In genomic region chr7:119802147-119802546, GRCh38 we compare ENCODE assay signal across 19 cellular contexts.
DNase-seq lines count a peak whose midpoint lies in the region; ATAC-seq, FAIRE-seq and TF ChIP-seq lines count a peak whose summit lies in the region.
"Had no signal": no experiment of that assay in that cellular context is flagged by ENCODE, and none has a peak within 500 bp of the region (broad histone marks: within the 10 kb centered on the region; RNA-seq: fewer than 3 reads in every experiment).

No MANE protein-coding gene starts in this region.

- TF ChIP-seq POLR2A in heart left ventricle (IDR thresholded peaks at IDR 0.05): no peak

- no peak overlapping the region for H3K4me3 ChIP-seq in PC-3 (ENCODE audit: low read length)
- no peak overlapping the region for H3K4me3 ChIP-seq in bronchial epithelial cell (ENCODE audit: low read depth, low read length)
- H3K4me3 ChIP-seq in left lung: no peak overlapping the region
- H3K4me3 ChIP-seq in heart left ventricle: no peak overlapping the region
- H3K4me3 ChIP-seq: GM23248 had no signal

- no peak for FAIRE-seq in bronchial epithelial cell (lab: Jason Lieb, UNC)
- FAIRE-seq: A204.1, D721Med, GM12892, H54 had no signal

- intact Hi-C loops in PC-3 (cut with micrococcal nuclease) (no loop called here), left lung (cut with DNase I) (no loop called here), heart left ventricle (cut with DNase I) (no loop called here)

- WGBS in heart left ventricle, 4 donors: 60 to 78% (median 72%) methylated on average over 6 of the region's 6 CpGs

- H3K36me3 ChIP-seq in PC-3 (ENCODE audit: low read depth, low read length): no peaks in the 10 kb centered on the region
- H3K36me3 ChIP-seq in bronchial epithelial cell (ENCODE audit: control insufficient read depth, insufficient read depth, low read length): no peaks in the 10 kb centered on the region
- no peaks in the 10 kb centered on the region for H3K36me3 ChIP-seq in left lung
- no peaks in the 10 kb centered on the region for H3K36me3 ChIP-seq in heart left ventricle

- H3K4me1 ChIP-seq in PC-3 (ENCODE audit: insufficient read depth, low read length): no peaks in the 10 kb centered on the region
- H3K4me1 ChIP-seq in left lung: no peaks in the 10 kb centered on the region
- H3K4me1 ChIP-seq in heart left ventricle: no peaks in the 10 kb centered on the region

- ATAC-seq in PC-3 (no peak), left lung (peak; percentile 84), heart left ventricle (no peak), HG03097 (IDR thresholded peaks at IDR 0.05; ENCODE audit: low FRiP score, unreplicated experiment) (no peak)
- ATAC-seq: CD8-positive, alpha-beta T cell; HCT116 had no signal

- no peaks in the 10 kb centered on the region for H4K20me1 ChIP-seq in PC-3 (ENCODE audit: low read length)

- no peak overlapping the region for H3K27ac ChIP-seq in PC-3 (ENCODE audit: low read length)
- no peak overlapping the region for H3K27ac ChIP-seq in left lung
- H3K27ac ChIP-seq in heart left ventricle: no peak overlapping the region
- H3K27ac ChIP-seq: GM23248, HL-60 had no signal

- CTCF ChIA-PET in PC-3 (lab: Charles Lee): no interaction called here

- POLR2A ChIA-PET in PC-3 (lab: Charles Lee; ENCODE audit: unreplicated experiment): no interaction called here

- DNase-seq in A172 (ENCODE audit: low spot score) (peak; percentile 6), PC-3 (peak; percentile 13), bronchial epithelial cell (ENCODE audit: low read depth) (peak; percentile 34), left lung (no peak), heart left ventricle (no peak)
- DNase-seq in activated CD8-positive, alpha-beta memory T cell treated with anti-CD3 and anti-CD28 coated beads, Interleukin-2, amount 50 U/mL, for 48 hours: no peak
- DNase-seq: CD8-positive, alpha-beta T cell; COR-L47; DMS153; DMS79 treated with DMSO at 0.1 percent for 48 hours; GDM1; GM23248 had no signal

- H3K9me3 ChIP-seq in PC-3 (ENCODE audit: low read length) (no peaks in the 10 kb centered on the region), left lung (peaks cover 0 to 2% of the 10 kb centered on the region in 2 donors), heart left ventricle (no peaks in the 10 kb centered on the region)

- no peak overlapping the region for H3K4me2 ChIP-seq in PC-3 (ENCODE audit: low read length)

- H2AFZ ChIP-seq in PC-3 (ENCODE audit: low read length): no peak overlapping the region
- H2AFZ ChIP-seq: GM23248 had no signal

- BruUV-seq in PC-3 (replicated peaks; lab: Mats Ljungman, UMichigan): no TSS peak

- H3K27me3 ChIP-seq in PC-3 (ENCODE audit: low read length) (no peaks in the 10 kb centered on the region), bronchial epithelial cell (ENCODE audit: control insufficient read depth, insufficient read depth, low read length) (no peaks in the 10 kb centered on the region), left lung (no peaks in the 10 kb centered on the region), heart left ventricle (no peaks in the 10 kb centered on the region)

- no peaks in the 10 kb centered on the region for H3K9me2 ChIP-seq in PC-3 (replicated peaks; ENCODE audit: low read length)

- H3F3A ChIP-seq in PC-3 (ENCODE audit: low read length, unreplicated experiment): no peaks in the 10 kb centered on the region

- TF ChIP-seq CTCF in PC-3 (conservative IDR thresholded peaks at IDR 0.05; ENCODE audit: low read depth, low read length): no peak
- TF ChIP-seq CTCF in bronchial epithelial cell (IDR thresholded peaks at IDR 0.05; ENCODE audit: insufficient read depth, low read length, severe bottlenecking): no peak
- no peak for TF ChIP-seq CTCF in left lung (IDR thresholded peaks at IDR 0.05)
- TF ChIP-seq CTCF in heart left ventricle (IDR thresholded peaks at IDR 0.05): no peak

- no peaks in the 10 kb centered on the region for H3K79me2 ChIP-seq in PC-3 (ENCODE audit: low read length)

- H3K9ac ChIP-seq in PC-3 (ENCODE audit: low read length): no peak overlapping the region
- H3K9ac ChIP-seq: GM23248 had no signal

Comparison
In these comparisons a context has a peak if more than half of its experiments do, and no peak if none do; other contexts are left out.
1. DNase-seq: peak in A172 (single experiment), PC-3 (single experiment) and bronchial epithelial cell (single experiment); none in left lung (0 of 2), heart left ventricle (0 of 5) and activated CD8-positive, alpha-beta memory T cell treated with anti-CD3 and anti-CD28 coated beads, Interleukin-2, amount 50 U/mL, for 48 hours (single experiment).